In the genomic region with DNA sequence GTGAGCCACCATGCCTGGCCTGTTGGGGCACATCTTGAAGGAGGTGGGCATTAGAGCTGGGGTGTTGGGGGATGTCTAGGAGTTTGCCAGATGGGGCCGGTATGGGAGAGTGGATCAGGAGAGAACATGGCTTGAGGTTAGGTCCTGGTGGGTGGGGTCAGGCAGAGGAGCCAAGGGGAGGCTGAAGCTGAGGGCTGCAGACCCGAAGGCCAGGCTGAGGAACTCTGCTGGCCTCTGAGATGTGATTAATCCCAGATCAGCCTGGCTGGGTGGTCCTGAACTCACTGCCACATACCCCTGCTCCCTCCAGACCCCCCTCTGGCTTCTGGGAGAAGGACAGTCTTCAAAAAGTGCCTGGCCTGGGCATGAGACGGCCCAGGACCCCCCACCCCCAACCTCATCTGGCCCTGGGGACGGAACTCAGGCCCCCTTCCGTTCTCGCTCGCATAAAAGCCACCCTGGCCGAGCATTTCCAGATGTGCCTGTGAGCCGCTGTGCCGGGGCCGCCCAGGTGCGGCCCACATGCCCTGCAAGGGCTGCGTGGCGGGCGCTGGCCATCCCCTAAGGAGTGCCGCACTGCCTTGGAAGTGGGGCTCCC, we compare ENCODE assay signal across 9 cellular contexts. TPM values are rescaled to one million over a fixed set of nuclear protein-coding genes. Genes with fewer than 3 reads are reported as not detected.
A peak's percentile ranks its signal among the peaks of the same experiment; 100 is the strongest.
DNase-seq lines count a peak whose midpoint lies in the region; ATAC-seq, FAIRE-seq and TF ChIP-seq lines count a peak whose summit lies in the region.
"Had no signal": no experiment of that assay in that cellular context is flagged by ENCODE, and none has a peak within 500 bp of the region (broad histone marks: within the 10 kb centered on the region; RNA-seq: fewer than 3 reads in every experiment).

No MANE protein-coding gene starts in this region.

- H3K27ac ChIP-seq in 22Rv1: peak overlapping the region; percentile 84; the same call in 1 of the 2 replicates
- H3K27ac ChIP-seq in astrocyte (ENCODE audit: low read depth, low read length): peak overlapping the region; percentile 86
- no peak overlapping the region for H3K27ac ChIP-seq in mesenchymal stem cell (ENCODE audit: low read length, poor library complexity, severe bottlenecking)

- peak overlapping the region; percentile 16 to 81 for H3K18ac ChIP-seq in mesenchymal stem cell (ENCODE audit: low read depth in 1 of 2, low read length in 2 of 2)

- H3K9me3 ChIP-seq in astrocyte (ENCODE audit: insufficient read depth, low read depth, low read length) (no peaks in the 10 kb centered on the region), mesenchymal stem cell (ENCODE audit: control insufficient read depth, low read length) (no peaks in the 10 kb centered on the region)

- H3K9ac ChIP-seq in astrocyte (ENCODE audit: low read length) (peak overlapping the region; percentile 87), mesenchymal stem cell (ENCODE audit: low read length) (peak overlapping the region; percentile 90)

- H3K27ac Mint-ChIP-seq in astrocyte (ENCODE audit: unreplicated experiment): peak overlapping the region; percentile 88

- no peaks in the 10 kb centered on the region for H3K9me3 Mint-ChIP-seq in astrocyte (ENCODE audit: unreplicated experiment)

- H4K91ac ChIP-seq in mesenchymal stem cell (ENCODE audit: low read length): peak overlapping the region; percentile 19

- H2BK120ac ChIP-seq in mesenchymal stem cell (ENCODE audit: low read depth, low read length): peak overlapping the region; percentile 94

- peaks cover 25% of the 10 kb centered on the region for H4K20me1 ChIP-seq in astrocyte (ENCODE audit: insufficient read depth, low read length)

- H2AFZ ChIP-seq in astrocyte (ENCODE audit: low read depth, low read length): no peak overlapping the region
- no peak overlapping the region for H2AFZ ChIP-seq in mesenchymal stem cell (ENCODE audit: low read depth, low read length)

- peaks cover 3% of the 10 kb centered on the region for H3K36me3 Mint-ChIP-seq in astrocyte (ENCODE audit: low read depth, unreplicated experiment)

- no peak for FAIRE-seq in astrocyte (lab: Jason Lieb, UNC)

- no peak for DNase-seq in HFF-Myc (ENCODE audit: extremely low read depth, low read depth)
- DNase-seq in astrocyte (ENCODE audit: low read depth): no peak
- DNase-seq in mesenchymal stem cell: peak; percentile 12
- DNase-seq in T-helper 9 cell: no peak
- no peak for DNase-seq in SK-N-DZ (ENCODE audit: low spot score)
- DNase-seq: SIG-M5 had no signal

- peak overlapping the region in 1 of 2 experiments; percentile 7 for H2BK12ac ChIP-seq in mesenchymal stem cell (ENCODE audit: low read length in 2 of 2)

- no peak for TF ChIP-seq CTCF in 22Rv1 (IDR thresholded peaks at IDR 0.05)
- TF ChIP-seq CTCF in HFF-Myc (IDR thresholded peaks at IDR 0.05; ENCODE audit: low read depth, low read length, missing control alignments): no peak
- TF ChIP-seq CTCF in astrocyte (IDR thresholded peaks at IDR 0.05; ENCODE audit: insufficient read depth, low read depth, low read length): no peak

- H3K79me1 ChIP-seq in mesenchymal stem cell (replicated peaks; ENCODE audit: low read length, poor library complexity, severe bottlenecking): peaks cover 5% of the 10 kb centered on the region

- peak overlapping the region; percentile 10 to 29 for H3K4ac ChIP-seq in mesenchymal stem cell (ENCODE audit: low read depth in 1 of 2, low read length in 2 of 2)

- H3K27me3 ChIP-seq in astrocyte (ENCODE audit: insufficient read depth, low read length): no peaks in the 10 kb centered on the region
- peaks cover 0 to 3% of the 10 kb centered on the region in 2 experiments for H3K27me3 ChIP-seq in mesenchymal stem cell (ENCODE audit: control insufficient read depth in 1 of 2, insufficient read depth in 1 of 2, low read length in 2 of 2)

- no peak overlapping the region for H2BK5ac ChIP-seq in mesenchymal stem cell (ENCODE audit: low read depth, low read length, poor library complexity, severe bottlenecking)

- no peaks in the 10 kb centered on the region for H3K36me3 ChIP-seq in astrocyte (ENCODE audit: insufficient read depth, low read length)
- H3K36me3 ChIP-seq in mesenchymal stem cell (ENCODE audit: control insufficient read depth in 1 of 2, insufficient read depth in 2 of 2, low read depth in 1 of 2, low read length in 2 of 2): peaks cover 0 to 25% of the 10 kb centered on the region in 2 experiments

- peak overlapping the region; percentile 13 for H2BK15ac ChIP-seq in mesenchymal stem cell (ENCODE audit: low read depth, poor library complexity, severe bottlenecking)

- H3K23ac ChIP-seq in mesenchymal stem cell (ENCODE audit: low read length in 2 of 2): peak overlapping the region in 1 of 2 experiments; percentile 20

- H3K4me3 ChIP-seq in HFF-Myc (replicated peaks; ENCODE audit: low read depth, low read length) (peak overlapping the region; percentile 68), astrocyte (ENCODE audit: insufficient read depth, low read depth, low read length) (peak overlapping the region; percentile 56), mesenchymal stem cell (ENCODE audit: insufficient read depth in 1 of 2, low read depth in 1 of 2, low read length in 2 of 2) (peak overlapping the region in 1 of 2 experiments; percentile 75)

- H3K4me1 Mint-ChIP-seq in astrocyte (ENCODE audit: low read depth, unreplicated experiment): peaks cover 9% of the 10 kb centered on the region

- H2AK5ac ChIP-seq in mesenchymal stem cell (ENCODE audit: low read length, severe bottlenecking): peak overlapping the region; percentile 20

- peaks cover 3% of the 10 kb centered on the region for H3K27me3 Mint-ChIP-seq in astrocyte (ENCODE audit: low read depth, unreplicated experiment)

- H3K4me1 ChIP-seq in astrocyte (ENCODE audit: insufficient read depth, low read length): peaks cover 34% of the 10 kb centered on the region
- H3K4me1 ChIP-seq in mesenchymal stem cell (ENCODE audit: control insufficient read depth, insufficient read depth, low read depth, low read length): peaks cover 46% of the 10 kb centered on the region

- ATAC-seq in HG02610 (IDR thresholded peaks at IDR 0.05; ENCODE audit: unreplicated experiment) (no peak), HG03565 (IDR thresholded peaks at IDR 0.05; ENCODE audit: unreplicated experiment) (no peak)

- peaks cover 26% of the 10 kb centered on the region for H3K79me2 ChIP-seq in astrocyte (ENCODE audit: insufficient read depth, low read length)

- WGBS in mesenchymal stem cell: 80% methylated on average over 16 of the region's 16 CpGs

- peak overlapping the region; percentile 89 for H4K8ac ChIP-seq in mesenchymal stem cell (ENCODE audit: low read length)

- H3K14ac ChIP-seq in mesenchymal stem cell (ENCODE audit: low read length in 2 of 2): no peak overlapping the region

- H3K4me2 ChIP-seq in astrocyte (ENCODE audit: low read length) (peak overlapping the region; percentile 94), mesenchymal stem cell (ENCODE audit: low read length, poor library complexity, severe bottlenecking) (peak overlapping the region; percentile 81)

- H3K4me3 Mint-ChIP-seq in astrocyte (ENCODE audit: unreplicated experiment): peak overlapping the region; percentile 79

RNA-seq across cellular contexts. Expression of gene FSTL3, which starts 2.7 kb away (rescaled TPM):
- total RNA-seq in astrocyte: 72.0 and 78.8 TPM in 2 replicates
- polyA plus RNA-seq in mesenchymal stem cell (2013, experiment 1 of 2): 33.8 TPM
- 36.5 TPM for polyA plus RNA-seq in mesenchymal stem cell (2013, experiment 2 of 2)
- polyA plus RNA-seq in SK-N-DZ (2014; cell fraction: cytosol; rRNA removed): 13.8 and 27.0 TPM in 2 replicates
- polyA plus RNA-seq in SK-N-DZ (2014; cell fraction: nucleus; rRNA removed): 23.3 and 25.4 TPM in 2 replicates

RNA-seq across cellular contexts. Expression of gene RNF126, which starts 15.9 kb away (rescaled TPM):
- total RNA-seq in astrocyte: 58.3 and 58.5 TPM in 2 replicates
- polyA plus RNA-seq in mesenchymal stem cell (2013, experiment 1 of 2): 41.9 TPM
- polyA plus RNA-seq in mesenchymal stem cell (2013, experiment 2 of 2): 43.6 TPM
- polyA plus RNA-seq in SK-N-DZ (2014; cell fraction: cytosol; rRNA removed): 60.8 and 67.6 TPM in 2 replicates
- 98.8 and 99.8 TPM in 2 replicates for polyA plus RNA-seq in SK-N-DZ (2014; cell fraction: nucleus; rRNA removed)

RNA-seq across cellular contexts. Expression of gene PRSS57, which starts 16.4 kb away (rescaled TPM):
- not detected in 2 replicates for total RNA-seq in astrocyte
- polyA plus RNA-seq in mesenchymal stem cell (2013, experiment 1 of 2): not detected
- 0.04 TPM for polyA plus RNA-seq in mesenchymal stem cell (2013, experiment 2 of 2)
- polyA plus RNA-seq in SK-N-DZ (2014; cell fraction: cytosol; rRNA removed): not detected in 2 replicates
- not detected in 2 replicates for polyA plus RNA-seq in SK-N-DZ (2014; cell fraction: nucleus; rRNA removed)

RNA-seq across cellular contexts. Expression of gene PALM, which starts 29.8 kb away (rescaled TPM):
- 60.0 and 67.3 TPM in 2 replicates for total RNA-seq in astrocyte
- 14.3 TPM for polyA plus RNA-seq in mesenchymal stem cell (2013, experiment 1 of 2)
- polyA plus RNA-seq in mesenchymal stem cell (2013, experiment 2 of 2): 15.1 TPM
- polyA plus RNA-seq in SK-N-DZ (2014; cell fraction: cytosol; rRNA removed): 55.2 and 83.8 TPM in 2 replicates
- polyA plus RNA-seq in SK-N-DZ (2014; cell fraction: nucleus; rRNA removed): 56.4 and 66.9 TPM in 2 replicates

RNA-seq across cellular contexts. Expression of gene FGF22, which starts 39.2 kb away (rescaled TPM):
- 0.25 TPM in 1 of 2 replicates, not detected in the other for total RNA-seq in astrocyte
- polyA plus RNA-seq in mesenchymal stem cell (2013, experiment 1 of 2): 0.04 TPM
- 0.07 TPM for polyA plus RNA-seq in mesenchymal stem cell (2013, experiment 2 of 2)
- polyA plus RNA-seq in SK-N-DZ (2014; cell fraction: cytosol; rRNA removed): 1.8 TPM in 1 of 2 replicates, not detected in the other
- polyA plus RNA-seq in SK-N-DZ (2014; cell fraction: nucleus; rRNA removed): 1.5 and 3.3 TPM in 2 replicates
